Comparison of ENCODE assay signal across 9 cellular contexts in genomic region chr18:11996190-11996754, GRCh38. TPM values are rescaled to one million over a fixed set of nuclear protein-coding genes. Genes with fewer than 3 reads are reported as not detected.
DNase-seq lines count a peak whose midpoint lies in the region; ATAC-seq and TF ChIP-seq lines count a peak whose summit lies in the region.
"Had no signal": no experiment of that assay in that cellular context is flagged by ENCODE, and none has a peak within 500 bp of the region (broad histone marks: within the 10 kb centered on the region; RNA-seq: fewer than 3 reads in every experiment).

No MANE protein-coding gene starts in this region.

- H3K4me3 ChIP-seq in DND-41 (ENCODE audit: low read depth in 1 of 2, low read length in 2 of 2) (no peak overlapping the region), right lobe of liver (no peak overlapping the region), skin epidermis (no peak overlapping the region), MG63 (no peak overlapping the region)

- H3K9ac ChIP-seq in DND-41 (ENCODE audit: low read depth, low read length): no peak overlapping the region

- intact Hi-C loops in right lobe of liver (cut with DNase I): loop anchor here (5.0 to 10.0 kb wide), 2 partner anchors 41 to 61 kb away; no protein-coding TSS in a partner anchor

- POLR2A ChIA-PET in activated CD4-positive, alpha-beta memory T cell treated with anti-CD3 and anti-CD28 coated beads, Interleukin-2, amount 10 ng/mL, durations not matched to agents 7 days and 5 days (lab: Charles Lee): interaction anchor here (1.1 to 2.4 kb wide), 3 partner anchors 15 to 58 kb away, joined by 3 to 20 read pairs (median 11); partner anchors contain the start of gene IMPA2

- no peaks in the 10 kb centered on the region for H3K27me3 Mint-ChIP-seq in activated CD4-positive, alpha-beta memory T cell treated with anti-CD3 and anti-CD28 coated beads, Interleukin-2, amount 10 ng/mL, durations not matched to agents 7 days and 5 days

- no peaks in the 10 kb centered on the region for H3K27me3 ChIP-seq in DND-41 (ENCODE audit: insufficient read depth, low read length, poor library complexity)
- H3K27me3 ChIP-seq in right lobe of liver: no peaks in the 10 kb centered on the region
- H3K27me3 ChIP-seq in MG63: no peaks in the 10 kb centered on the region

- H3K9me3 ChIP-seq in DND-41 (ENCODE audit: insufficient read depth, low read length, severe bottlenecking) (no peaks in the 10 kb centered on the region), right lobe of liver (no peaks in the 10 kb centered on the region), MG63 (no peaks in the 10 kb centered on the region)

- H3K27ac Mint-ChIP-seq in activated CD4-positive, alpha-beta memory T cell treated with anti-CD3 and anti-CD28 coated beads, Interleukin-2, amount 10 ng/mL, durations not matched to agents 7 days and 5 days: no peak overlapping the region

- no peak overlapping the region for H3K4me3 Mint-ChIP-seq in activated CD4-positive, alpha-beta memory T cell treated with anti-CD3 and anti-CD28 coated beads, Interleukin-2, amount 10 ng/mL, durations not matched to agents 7 days and 5 days

- no peaks in the 10 kb centered on the region for H3K79me2 ChIP-seq in DND-41 (ENCODE audit: insufficient read depth, low read length)

- TF ChIP-seq POLR2A in right lobe of liver (IDR thresholded peaks at IDR 0.05): no peak

- H3K4me1 Mint-ChIP-seq in activated CD4-positive, alpha-beta memory T cell treated with anti-CD3 and anti-CD28 coated beads, Interleukin-2, amount 10 ng/mL, durations not matched to agents 7 days and 5 days: peaks cover 22% of the 10 kb centered on the region

- peak overlapping the region; percentile 14; the same call in 1 of the 2 replicates for H2AFZ ChIP-seq in DND-41 (ENCODE audit: low read depth, low read length)

- CTCF ChIA-PET in activated CD4-positive, alpha-beta memory T cell treated with anti-CD3 and anti-CD28 coated beads, Interleukin-2, amount 10 ng/mL, durations not matched to agents 7 days and 5 days (lab: Charles Lee): interaction anchor here (0.7 to 8.9 kb wide), 17 partner anchors 8 to 341 kb away, joined by 3 to 197 read pairs (median 7); partner anchors contain the start of gene IMPA2

- H3K27ac ChIP-seq in DND-41 (ENCODE audit: low read length) (no peak overlapping the region; the same call in 1 of the 2 replicates), VCaP (peak overlapping the region; percentile 6; the same call in 1 of the 2 replicates), right lobe of liver (peak overlapping the region in 2 of 3 donors; percentile 19 to 29), skin epidermis (peak overlapping the region in 13 of 21 experiments; percentile 9 to 72 (median 47))
- H3K27ac ChIP-seq: WERI-Rb-1 had no signal

- H3K36me3 ChIP-seq in DND-41 (ENCODE audit: insufficient read depth, low read length) (no peaks in the 10 kb centered on the region), right lobe of liver (peaks cover 0 to 6% (median 0%) of the 10 kb centered on the region in 4 donors), MG63 (0 out of 2 replicates have a peak, but pooled peaks cover 7% of the 10 kb centered on the region)

- TF ChIP-seq CTCF in DND-41 (IDR thresholded peaks at IDR 0.05; ENCODE audit: borderline replicate concordance, extremely low read depth, low read length, poor library complexity, severe bottlenecking) (no peak), VCaP (conservative IDR thresholded peaks at IDR 0.05) (no peak), right lobe of liver (IDR thresholded peaks at IDR 0.05) (no peak)

- ATAC-seq in DND-41 (ENCODE audit: insufficient read depth, low read depth) (no peak), right lobe of liver (no peak)

- peaks cover 5% of the 10 kb centered on the region for H3K36me3 Mint-ChIP-seq in activated CD4-positive, alpha-beta memory T cell treated with anti-CD3 and anti-CD28 coated beads, Interleukin-2, amount 10 ng/mL, durations not matched to agents 7 days and 5 days (ENCODE audit: low read depth)

- no peak overlapping the region for H3K4me2 ChIP-seq in DND-41 (ENCODE audit: insufficient read depth, low read length)

- H3K4me1 ChIP-seq in DND-41 (ENCODE audit: insufficient read depth, low read length) (peaks cover 14% of the 10 kb centered on the region), right lobe of liver (peaks cover 0 to 39% (median 13%) of the 10 kb centered on the region in 4 donors)

- no peaks in the 10 kb centered on the region for H3K9me3 Mint-ChIP-seq in activated CD4-positive, alpha-beta memory T cell treated with anti-CD3 and anti-CD28 coated beads, Interleukin-2, amount 10 ng/mL, durations not matched to agents 7 days and 5 days

- WGBS in right lobe of liver (ENCODE audit: insufficient coverage, low coverage, low lambda C conversion rate, missing lambda C conversion rate): 29% methylated on average over 1 of the region's 9 CpGs

- DNase-seq in DND-41 (no peak), right lobe of liver (no peak), activated gamma-delta T cell (lab: John Stamatoyannopoulos, UW) (no peak), MG63 (no peak), iPS-NIHi11 (ENCODE audit: low spot score) (no peak)
- DNase-seq in activated CD4-positive, alpha-beta memory T cell treated with anti-CD3 and anti-CD28 coated beads, Interleukin-2, amount 10 ng/mL, durations not matched to agents 7 days and 5 days: no peak

- no peaks in the 10 kb centered on the region for H4K20me1 ChIP-seq in DND-41 (ENCODE audit: insufficient read depth, low read length)

RNA-seq across cellular contexts. Expression of gene IMPA2, which starts 15.0 kb away (rescaled TPM):
- total RNA-seq in right lobe of liver: 10 to 100 TPM; 32.3 to 51.1 (median 45.7) TPM
- total RNA-seq in activated CD4-positive, alpha-beta memory T cell treated with anti-CD3 and anti-CD28 coated beads, Interleukin-2, amount 10 ng/mL, durations not matched to agents 7 days and 5 days: 10 to 100 TPM; 12.6 to 15.4 TPM
- 70.0 and 90.8 TPM in 2 replicates for total RNA-seq in MG63 (2014; rRNA removed; shearing (Covaris generic); ENCODE audit: low replicate concordance)
